32 cellular contexts compared by ENCODE assay signal in the genomic region with DNA sequence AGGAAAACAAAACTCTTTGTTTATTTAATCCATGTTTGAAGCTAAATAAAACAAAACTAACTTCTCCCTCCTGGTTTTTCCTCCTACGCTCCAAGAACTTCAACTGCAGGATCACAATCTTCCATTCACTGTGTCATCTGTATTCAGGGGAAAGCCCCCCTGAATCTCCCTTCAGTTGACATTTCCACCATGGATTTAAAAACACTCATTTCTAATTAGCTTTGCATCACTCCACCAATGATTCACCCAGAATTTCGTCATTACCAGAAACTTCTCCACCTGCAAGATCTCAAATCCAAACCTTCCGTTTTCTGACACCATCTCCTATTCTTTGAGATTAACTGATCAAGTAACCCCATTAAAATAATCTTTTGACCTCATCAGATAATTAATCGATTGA.
"Had no signal": no experiment of that assay in that cellular context is flagged by ENCODE, and none has a peak within 500 bp of the region (broad histone marks: within the 10 kb centered on the region; RNA-seq: fewer than 3 reads in every experiment).

No MANE protein-coding gene starts in this region.

- H3K27ac ChIP-seq: left lung, lower lobe of right lung, neural progenitor cell, neutrophil, ovary, skin epidermis, stomach, testis, thyroid gland, transverse colon, upper lobe of left lung, vagina had no signal

- H2AFZ ChIP-seq: neural progenitor cell had no signal

- H3K9me3 ChIP-seq: left lung, lower lobe of right lung, neutrophil, ovary, stomach, testis, thyroid gland, transverse colon, upper lobe of left lung, vagina had no signal

- H3K9me3 Mint-ChIP-seq: naive B cell; nephron progenitor cell; neural progenitor cell; stimulated activated naive B cell treated with anti-CD40 and anti-IgM and Interleukin-4, amounts not matched to agents 10 μg/mL and 1 μg/mL and 100 μg/mL, for 72 hours had no signal

- H3K36me3 Mint-ChIP-seq: mesothelial cell of epicardium; naive B cell; natural killer cell; neural progenitor cell; stimulated activated naive B cell treated with anti-CD40 and anti-IgM and Interleukin-4, amounts not matched to agents 10 μg/mL and 1 μg/mL and 100 μg/mL, for 72 hours had no signal

- H3K4me1 Mint-ChIP-seq: naive B cell; natural killer cell; neural progenitor cell; stimulated activated naive B cell treated with anti-CD40 and anti-IgM and Interleukin-4, amounts not matched to agents 10 μg/mL and 1 μg/mL and 100 μg/mL, for 72 hours had no signal

- H3K36me3 ChIP-seq: left lung, lower lobe of right lung, neural progenitor cell, neutrophil, ovary, stomach, thyroid gland, transverse colon, upper lobe of left lung, vagina had no signal

- FAIRE-seq: islet of Langerhans, kidney had no signal

- ATAC-seq: left colon; left lung; lower lobe of right lung; natural killer cell; right cardiac atrium; sciatic nerve; stimulated activated naive B cell treated with anti-CD40 and anti-IgM and Interleukin-4, amounts not matched to agents 10 μg/mL and 1 μg/mL and 100 μg/mL, for 72 hours; stimulated activated naive CD8-positive, alpha-beta T cell treated with anti-CD3 and anti-CD28 coated beads, Interleukin-15, Interleukin-2, amounts not matched to agents 100 U/mL and 50 U/mL, for 24 hours had no signal

- H3K4me3 Mint-ChIP-seq: mesothelial cell of epicardium; naive B cell; natural killer cell; nephron progenitor cell; neural progenitor cell; stimulated activated naive B cell treated with anti-CD40 and anti-IgM and Interleukin-4, amounts not matched to agents 10 μg/mL and 1 μg/mL and 100 μg/mL, for 72 hours had no signal

- H3K27me3 ChIP-seq: left lung, neural progenitor cell, ovary, stomach, testis, thyroid gland, transverse colon, upper lobe of left lung, vagina had no signal

- H3K27ac Mint-ChIP-seq: mesothelial cell of epicardium; naive B cell; natural killer cell; nephron progenitor cell; neural progenitor cell; progenitor cell of endocrine pancreas; stimulated activated naive B cell treated with anti-CD40 and anti-IgM and Interleukin-4, amounts not matched to agents 10 μg/mL and 1 μg/mL and 100 μg/mL, for 72 hours had no signal

- H3K4me1 ChIP-seq: left lung, lower lobe of right lung, stomach, testis, thyroid gland, transverse colon, upper lobe of left lung, vagina had no signal

- DNase-seq: kidney; left colon; left lung; lower lobe of right lung; mammary epithelial cell; mesendoderm; naive B cell; natural killer cell; nephron progenitor cell; occipital lobe; ovary; retina; right cardiac atrium; stimulated activated CD4-positive, alpha-beta T cell treated with anti-CD3 and anti-CD28 coated beads, Interleukin-12 subunit alpha, Interleukin-12 subunit beta, amount 100 ng/mL, for 4 hours; stimulated activated CD4-positive, alpha-beta T cell treated with anti-CD3 and anti-CD28 coated beads, Interleukin-15, amount 100 ng/mL, for 24 hours; stimulated activated CD4-positive, alpha-beta T cell treated with anti-CD3 and anti-CD28 coated beads, Interleukin-2, amount 100 ng/mL, for 24 hours; stimulated activated CD4-positive, alpha-beta T cell treated with anti-CD3 and anti-CD28 coated beads, Interleukin-4, amount 100 ng/mL, for 1 hour; stimulated activated naive B cell treated with anti-CD40 and anti-IgM and Interleukin-4, amounts not matched to agents 10 μg/mL and 1 μg/mL and 100 μg/mL, for 72 hours; stimulated activated naive CD8-positive, alpha-beta T cell treated with anti-CD3 and anti-CD28 coated beads, Interleukin-15, Interleukin-2, amounts not matched to agents 100 U/mL and 50 U/mL, for 24 hours; stomach; testis; thyroid gland; transverse colon; upper lobe of left lung had no signal

- H3K4me3 ChIP-seq: left lung, lower lobe of right lung, neural progenitor cell, ovary, skin epidermis, stomach, testis, thyroid gland, transverse colon, upper lobe of left lung, vagina had no signal

- H3K4me2 ChIP-seq: neural progenitor cell had no signal
